ENCODE assay signal across 8 cellular contexts in the genomic region with DNA sequence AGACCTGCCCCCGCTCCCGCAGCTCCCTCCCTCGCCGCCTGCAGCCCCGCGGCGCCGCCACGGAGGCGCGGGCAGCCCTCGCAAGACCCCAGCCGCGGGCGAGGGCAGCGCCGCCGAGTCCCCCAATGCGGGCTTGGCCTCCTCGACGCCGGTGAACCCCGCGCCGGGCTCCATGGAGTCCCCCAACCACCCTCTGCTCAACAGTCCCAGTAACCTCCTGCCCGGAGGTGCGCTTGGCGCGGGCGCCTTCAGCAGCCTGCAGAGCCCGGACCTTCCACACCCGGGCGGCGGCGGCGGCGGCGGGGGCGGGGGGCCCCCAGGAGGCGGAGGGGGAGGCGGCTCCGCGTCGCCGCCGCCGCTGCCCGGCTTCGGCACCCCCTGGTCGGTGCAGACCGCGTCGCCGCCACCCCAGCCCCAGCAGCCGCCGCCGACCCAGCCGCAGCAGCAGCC. TPM values are rescaled to one million over a fixed set of nuclear protein-coding genes. Genes with fewer than 3 reads are reported as not detected.
DNase-seq lines count a peak whose midpoint lies in the region; ATAC-seq and TF ChIP-seq lines count a peak whose summit lies in the region.

No MANE protein-coding gene starts in this region.

- H3K9me3 ChIP-seq in AG04450 (ENCODE audit: control insufficient read depth, insufficient read depth, low read length) (no peaks in the 10 kb centered on the region; the same call in 1 of the 2 replicates), mononuclear cell (ENCODE audit: low read depth, low read length) (no peaks in the 10 kb centered on the region)
- no peaks in the 10 kb centered on the region for H3K9me3 ChIP-seq in effector memory CD4-positive, alpha-beta T cell (ENCODE audit: control insufficient read depth, low read length)

- no peak for TF ChIP-seq CTCF in AG04450 (IDR thresholded peaks at IDR 0.05; ENCODE audit: low read depth, low read length)

- POLR2A ChIA-PET in AG04450 (lab: Yijun Ruan, JAX): interaction anchor here (0.6 to 1.0 kb wide), 4 partner anchors 87 to 1100 kb away, joined by 3 to 8 read pairs (median 4); no protein-coding TSS in a partner anchor

- H3K36me3 ChIP-seq in effector memory CD4-positive, alpha-beta T cell (ENCODE audit: control insufficient read depth, insufficient read depth, low read length): no peaks in the 10 kb centered on the region

- CTCF ChIA-PET in AG04450 (lab: Charles Lee): interaction anchor here (0.6 to 1.3 kb wide), 3 partner anchors 159 to 1349 kb away, joined by 3 to 4 read pairs (median 3); no protein-coding TSS in a partner anchor

- no peak overlapping the region for H3K27ac ChIP-seq in AG04450 (ENCODE audit: low read depth, low read length)
- H3K27ac ChIP-seq in effector memory CD4-positive, alpha-beta T cell (ENCODE audit: insufficient read depth, low read length, poor library complexity, severe bottlenecking): peak overlapping the region; percentile 100

- peak; percentile 13 for ATAC-seq in HG03521 (IDR thresholded peaks at IDR 0.05; ENCODE audit: unreplicated experiment)

- H3K27me3 Mint-ChIP-seq in activated CD4-positive, alpha-beta T cell treated with anti-CD3 and anti-CD28 coated beads, Interleukin-2, amount 10 ng/mL, durations not matched to agents 24 days and 14 days: no peaks in the 10 kb centered on the region

- no peaks in the 10 kb centered on the region for H3K9me3 Mint-ChIP-seq in activated CD4-positive, alpha-beta T cell treated with anti-CD3 and anti-CD28 coated beads, Interleukin-2, amount 10 ng/mL, durations not matched to agents 24 days and 14 days

- intact Hi-C loops in activated CD4-positive, alpha-beta T cell treated with anti-CD3 and anti-CD28 coated beads, Interleukin-2, amount 10 ng/mL, durations not matched to agents 24 days and 14 days (cut with micrococcal nuclease): loop anchor here (2.0 to 10.0 kb wide), 7 partner anchors 79 to 1519 kb away; partner anchors contain the start of genes CD38, RAB28 and TAPT1

- DNase-seq in AG04450 (ENCODE audit: low read depth, low spot score) (no peak), GM19238 (ENCODE audit: insufficient read length, low spot score) (peak; percentile 45), GOT3 (lab: John Stamatoyannopoulos, UW) (no peak)
- no peak for DNase-seq in activated CD4-positive, alpha-beta T cell treated with anti-CD3 and anti-CD28 coated beads, Interleukin-2, amount 10 ng/mL, durations not matched to agents 24 days and 14 days
- peak; percentile 35 to 50 (median 46) for DNase-seq in effector memory CD4-positive, alpha-beta T cell
- peak; percentile 68 for DNase-seq in stimulated activated CD8-positive, alpha-beta memory T cell treated with anti-CD3 and anti-CD28 coated beads, Interleukin-4, amount 100 ng/mL, for 48 hours

- peak overlapping the region; percentile 85 for H3K4me3 Mint-ChIP-seq in activated CD4-positive, alpha-beta T cell treated with anti-CD3 and anti-CD28 coated beads, Interleukin-2, amount 10 ng/mL, durations not matched to agents 24 days and 14 days

- peaks cover 11% of the 10 kb centered on the region for H3K36me3 Mint-ChIP-seq in activated CD4-positive, alpha-beta T cell treated with anti-CD3 and anti-CD28 coated beads, Interleukin-2, amount 10 ng/mL, durations not matched to agents 24 days and 14 days (ENCODE audit: low read depth)

- H3K4me3 ChIP-seq in AG04450 (ENCODE audit: low read depth, low read length) (peak overlapping the region; percentile 85), mononuclear cell (ENCODE audit: low read length) (peak overlapping the region; percentile 90)
- H3K4me3 ChIP-seq in effector memory CD4-positive, alpha-beta T cell (ENCODE audit: insufficient read depth, low read depth, low read length, poor library complexity, severe bottlenecking): peak overlapping the region; percentile 85

- H3K27ac Mint-ChIP-seq in activated CD4-positive, alpha-beta T cell treated with anti-CD3 and anti-CD28 coated beads, Interleukin-2, amount 10 ng/mL, durations not matched to agents 24 days and 14 days: peak overlapping the region; percentile 73

- H3K4me1 Mint-ChIP-seq in activated CD4-positive, alpha-beta T cell treated with anti-CD3 and anti-CD28 coated beads, Interleukin-2, amount 10 ng/mL, durations not matched to agents 24 days and 14 days: peaks cover 28% of the 10 kb centered on the region

- no peaks in the 10 kb centered on the region for H3K4me1 ChIP-seq in effector memory CD4-positive, alpha-beta T cell (ENCODE audit: control insufficient read depth, insufficient read depth, low read length, poor library complexity, severe bottlenecking)
- peaks cover 20% of the 10 kb centered on the region for H3K4me1 ChIP-seq in mononuclear cell (ENCODE audit: insufficient read depth, low read length)

- H3K27me3 ChIP-seq in AG04450 (ENCODE audit: control insufficient read depth, insufficient read depth, low read length) (no peaks in the 10 kb centered on the region), mononuclear cell (ENCODE audit: insufficient read depth, low read length) (no peaks in the 10 kb centered on the region)
- H3K27me3 ChIP-seq in effector memory CD4-positive, alpha-beta T cell (replicated peaks; ENCODE audit: control insufficient read depth, insufficient read depth, low read length, poor library complexity, severe bottlenecking): no peaks in the 10 kb centered on the region

RNA-seq across cellular contexts. Expression of gene CPEB2, which starts 1.2 kb away (rescaled TPM):
- polyA plus RNA-seq in AG04450 (2011; rRNA removed): 10.4 and 11.4 TPM in 2 replicates
- 15.7 and 23.0 TPM in 2 replicates for polyA minus RNA-seq in AG04450 (2011; rRNA and poly(A)+ RNA removed)
- total RNA-seq in activated CD4-positive, alpha-beta T cell treated with anti-CD3 and anti-CD28 coated beads, Interleukin-2, amount 10 ng/mL, durations not matched to agents 24 days and 14 days: 12.4 and 15.0 TPM in 2 replicates
- 20.6 TPM for total RNA-seq in mononuclear cell

Comparison
In these comparisons a context has a peak if more than half of its experiments do, and no peak if none do; other contexts are left out.
1. DNase-seq: peak in GM19238 (single experiment), effector memory CD4-positive, alpha-beta T cell (3 of 3) and stimulated activated CD8-positive, alpha-beta memory T cell treated with anti-CD3 and anti-CD28 coated beads, Interleukin-4, amount 100 ng/mL, for 48 hours (single experiment); none in AG04450 (single experiment), activated CD4-positive, alpha-beta T cell treated with anti-CD3 and anti-CD28 coated beads, Interleukin-2, amount 10 ng/mL, durations not matched to agents 24 days and 14 days (single experiment) and GOT3 (single experiment).
2. Peak in every context shown above with its lines, with median percentiles within 50 percentile points of each other: H3K4me3 ChIP-seq.